Comparison of ENCODE assay signal across 24 cellular contexts in the genomic region with DNA sequence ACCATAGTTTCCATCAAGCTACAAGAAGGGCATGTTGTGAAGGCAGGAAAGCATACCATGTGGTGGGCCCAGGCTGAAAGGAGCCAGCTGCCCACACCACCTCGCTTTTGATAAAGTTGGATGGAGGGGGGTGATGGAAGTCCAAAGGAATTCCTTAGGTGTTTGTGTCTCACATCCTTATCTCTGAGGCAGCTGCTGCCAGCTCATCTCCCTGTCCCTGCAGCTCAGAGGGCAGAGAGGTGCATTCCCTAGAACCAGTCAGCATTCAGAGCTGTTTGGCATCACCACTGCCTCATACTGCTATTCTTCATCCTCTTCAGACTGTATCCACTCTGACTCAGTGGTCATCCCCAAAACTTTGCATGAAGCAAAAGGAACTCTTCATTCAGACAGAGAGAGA.
DNase-seq lines count a peak whose midpoint lies in the region; ATAC-seq, FAIRE-seq and TF ChIP-seq lines count a peak whose summit lies in the region.
"Had no signal": no experiment of that assay in that cellular context is flagged by ENCODE, and none has a peak within 500 bp of the region (broad histone marks: within the 10 kb centered on the region; RNA-seq: fewer than 3 reads in every experiment).

No MANE protein-coding gene starts in this region.

- in situ Hi-C loops in IMR-90 (cut with MboI; ENCODE audit: low sequenced_read_pairs), result no loop called here

- H3K27me3 ChIP-seq in IMR-90 (ENCODE audit: control insufficient read depth, insufficient read depth, low read length), result no peaks in the 10 kb centered on the region; the same call in 1 of the 2 replicates
- no peaks in the 10 kb centered on the region for H3K27me3 ChIP-seq in gastroesophageal sphincter
- no peaks in the 10 kb centered on the region for H3K27me3 ChIP-seq in stomach
- H3K27me3 ChIP-seq: BLaER1 treated with 17β-estradiol and CSF1 and Interleukin-3, amounts not matched to agents 10 nM and 100 nM; ovary had no signal

- BruUV-seq in IMR-90 (replicated peaks; lab: Mats Ljungman, UMichigan), result no TSS peak

- POLR2A ChIA-PET in IMR-90 (lab: Charles Lee; ENCODE audit: unreplicated experiment), result no interaction called here

- TF ChIP-seq CTCF in IMR-90 (conservative IDR thresholded peaks at IDR 0.05; ENCODE audit: low read depth, low read length), result no peak
- TF ChIP-seq CTCF in gastroesophageal sphincter (IDR thresholded peaks at IDR 0.05), result no peak
- no peak for TF ChIP-seq CTCF in stomach (IDR thresholded peaks at IDR 0.05)

- H3K79me1 ChIP-seq in IMR-90 (ENCODE audit: low read depth in 1 of 2, low read length in 2 of 2), result no peaks in the 10 kb centered on the region

- H3K27ac ChIP-seq in IMR-90 (ENCODE audit: insufficient read depth, low read length) (no peak overlapping the region), gastroesophageal sphincter (no peak overlapping the region), stomach (no peak overlapping the region)
- H3K27ac ChIP-seq: BLaER1 treated with 17β-estradiol and CSF1 and Interleukin-3, amounts not matched to agents 10 nM and 100 nM; ovary; thoracic aorta had no signal

- no peak overlapping the region for H2BK120ac ChIP-seq in IMR-90 (ENCODE audit: low read depth, low read length)

- no peak overlapping the region for H2BK5ac ChIP-seq in IMR-90 (ENCODE audit: low read depth, low read length, poor library complexity, severe bottlenecking)

- FAIRE-seq in urothelium cell line (lab: Jason Lieb, UNC), result no peak
- FAIRE-seq: small intestine, TTC549 had no signal

- CTCF ChIA-PET in IMR-90 (lab: Yijun Ruan, JAX), result interaction anchor here (0.5 to 1.0 kb wide), 2 partner anchors 18 to 208 kb away, joined by 3 read pairs; no protein-coding TSS in a partner anchor

- H4K5ac ChIP-seq in IMR-90 (ENCODE audit: low read depth, low read length), result no peak overlapping the region

- H4K91ac ChIP-seq in IMR-90 (ENCODE audit: insufficient read depth, low read depth, low read length), result no peak overlapping the region

- H2BK15ac ChIP-seq in IMR-90 (ENCODE audit: low read depth, low read length), result no peak overlapping the region

- H3K18ac ChIP-seq in IMR-90 (ENCODE audit: low read depth, low read length), result no peak overlapping the region

- no peak for TF ChIP-seq RAD21 in IMR-90 (IDR thresholded peaks at IDR 0.05; ENCODE audit: low read length)

- H2AK9ac ChIP-seq in IMR-90 (replicated peaks; ENCODE audit: low read depth, low read length, poor library complexity), result no peak overlapping the region

- H3K23ac ChIP-seq in IMR-90 (ENCODE audit: low read depth, low read length), result no peak overlapping the region

- H2AK5ac ChIP-seq in IMR-90 (ENCODE audit: low read depth, low read length), result no peak overlapping the region

- H2BK20ac ChIP-seq in IMR-90 (ENCODE audit: low read depth, low read length), result no peak overlapping the region

- H3K4me1 ChIP-seq in IMR-90 (ENCODE audit: control insufficient read depth, insufficient read depth, low read length) (no peaks in the 10 kb centered on the region), gastroesophageal sphincter (peaks cover 0 to 4% (median 3%) of the 10 kb centered on the region in 3 donors), stomach (no peaks in the 10 kb centered on the region)
- H3K4me1 ChIP-seq: BLaER1 treated with 17β-estradiol and CSF1 and Interleukin-3, amounts not matched to agents 10 nM and 100 nM had no signal

- no CpG with 5 or more reads among the region's 1 CpG for WGBS in IMR-90 (ENCODE audit: extremely low coverage in 2 of 2, insufficient read length in 1 of 2), 2 experiments
- WGBS in gastroesophageal sphincter (ENCODE audit: low coverage in 1 of 2), 2 donors, result 40 to 100% methylated on average over 1 of the region's 1 CpG
- 68 to 85% (median 75%) methylated on average over 1 of the region's 1 CpG for WGBS in stomach, 5 donors

- H3K36me3 ChIP-seq in IMR-90 (ENCODE audit: control insufficient read depth, insufficient read depth, low read length), result no peaks in the 10 kb centered on the region
- no peaks in the 10 kb centered on the region for H3K36me3 ChIP-seq in gastroesophageal sphincter
- no peaks in the 10 kb centered on the region for H3K36me3 ChIP-seq in stomach
- H3K36me3 ChIP-seq: BLaER1 treated with 17β-estradiol and CSF1 and Interleukin-3, amounts not matched to agents 10 nM and 100 nM; ovary; thoracic aorta had no signal

- H3K9me3 ChIP-seq in IMR-90 (ENCODE audit: control insufficient read depth, insufficient read depth, low read length), result no peaks in the 10 kb centered on the region
- no peaks in the 10 kb centered on the region for H3K9me3 ChIP-seq in gastroesophageal sphincter
- H3K9me3 ChIP-seq in stomach, result no peaks in the 10 kb centered on the region
- H3K9me3 ChIP-seq: BLaER1 treated with 17β-estradiol and CSF1 and Interleukin-3, amounts not matched to agents 10 nM and 100 nM; ovary; thoracic aorta had no signal

- DNase-seq in IMR-90, result peak; percentile 42
- peak; percentile 32 for DNase-seq in iPS-NIHi7 (ENCODE audit: extremely low spot score)
- DNase-seq in urothelium cell line (ENCODE audit: low spot score), result peak; percentile 29
- DNase-seq in Kasumi-1 (lab: John Stamatoyannopoulos, UW), result no peak
- no peak for DNase-seq in stomach
- DNase-seq: activated CD4-positive, alpha-beta T cell treated with anti-CD3 and anti-CD28 coated beads, Interleukin-2, amount 50 U/mL, for 4 hours; activated CD8-positive, alpha-beta memory T cell treated with anti-CD3 and anti-CD28 coated beads, Interleukin-2, amount 10 ng/mL, durations not matched to agents 7 days and 5 days; activated T-cell treated with anti-CD3 and anti-CD28 coated beads, Interleukin-2, amount 50 U/mL, for 4 hours; DMS153; GF-D8; left cardiac atrium; NCI-H2107; NCI-H748 treated with DMSO at 0.1 percent for 48 hours; nephron progenitor cell; ovary; RPMI8226; small intestine had no signal

- ATAC-seq in IMR-90 (ENCODE audit: low read depth) (no peak), SK-N-SH treated with all-trans-retinoic acid at 6 μM for 48 hours (peak; percentile 67), gastroesophageal sphincter (no peak)
- ATAC-seq: activated CD8-positive, alpha-beta memory T cell treated with anti-CD3 and anti-CD28 coated beads, Interleukin-2, amount 10 ng/mL, durations not matched to agents 7 days and 5 days; activated T-cell treated with anti-CD3 and anti-CD28 coated beads, Interleukin-2, amount 50 U/mL, for 4 hours; esophagus mucosa; GM23338 had no signal

- H3K9me1 ChIP-seq in IMR-90 (ENCODE audit: insufficient read depth, low read length), result no peaks in the 10 kb centered on the region

- TF ChIP-seq EP300 in gastroesophageal sphincter (IDR thresholded peaks at IDR 0.05) (no peak), stomach (IDR thresholded peaks at IDR 0.05) (no peak)

- no peak overlapping the region for H4K8ac ChIP-seq in IMR-90 (ENCODE audit: low read depth in 2 of 2, low read length in 2 of 2)

- H3K4me3 ChIP-seq in IMR-90 (ENCODE audit: insufficient read depth, low read depth, low read length) (no peak overlapping the region), gastroesophageal sphincter (no peak overlapping the region), stomach (no peak overlapping the region)
- H3K4me3 ChIP-seq: BLaER1 treated with 17β-estradiol and CSF1 and Interleukin-3, amounts not matched to agents 10 nM and 100 nM; GM23338; ovary; thoracic aorta had no signal

- H4K20me1 ChIP-seq in IMR-90 (ENCODE audit: insufficient read depth, low read length), result no peaks in the 10 kb centered on the region
- H4K20me1 ChIP-seq: BLaER1 treated with 17β-estradiol and CSF1 and Interleukin-3, amounts not matched to agents 10 nM and 100 nM had no signal

- intact Hi-C loops in IMR-90 (cut with micrococcal nuclease) (no loop called here), stomach (cut with DNase I; ENCODE audit: low total_unique reads) (no loop called here)

- H3K4me2 ChIP-seq in IMR-90 (ENCODE audit: low read depth, low read length), result no peak overlapping the region
- H3K4me2 ChIP-seq: BLaER1 treated with 17β-estradiol and CSF1 and Interleukin-3, amounts not matched to agents 10 nM and 100 nM; GM23338 had no signal

- no peak overlapping the region for H3K4ac ChIP-seq in IMR-90 (ENCODE audit: low read depth, low read length)

- H3K9ac ChIP-seq in IMR-90 (ENCODE audit: low read depth, low read length), result no peak overlapping the region
- H3K9ac ChIP-seq: BLaER1 treated with 17β-estradiol and CSF1 and Interleukin-3, amounts not matched to agents 10 nM and 100 nM had no signal

- H2AFZ ChIP-seq in IMR-90 (replicated peaks; ENCODE audit: low read length, poor library complexity), result peak overlapping the region; percentile 35
- H2AFZ ChIP-seq: GM23338 had no signal

- H3K56ac ChIP-seq in IMR-90 (ENCODE audit: extremely low read depth, insufficient read depth, low read length), result no peak overlapping the region

- H3K14ac ChIP-seq in IMR-90 (replicated peaks; ENCODE audit: low read depth, low read length), result no peak overlapping the region

- TF ChIP-seq POLR2A in IMR-90 (IDR thresholded peaks at IDR 0.05; ENCODE audit: low read depth, low read length) (no peak), gastroesophageal sphincter (IDR thresholded peaks at IDR 0.05) (no peak), stomach (IDR thresholded peaks at IDR 0.05) (no peak)

- dilution Hi-C loops in IMR-90 (cut with HindIII; ENCODE audit: low sequenced_read_pairs, unreplicated experiment), result no loop called here

TF ChIP-seq in IMR-90, 13 proteins besides CTCF, POLR2A, EP300 and RAD21 (continues in another document):
- TF ChIP-seq CHD1 (IDR thresholded peaks at IDR 0.05; ENCODE audit: low read depth, low read length), result no peak
- TF ChIP-seq MXI1 (IDR thresholded peaks at IDR 0.05; ENCODE audit: borderline replicate concordance, low read depth, low read length), result no peak
- no peak for TF ChIP-seq FOS (IDR thresholded peaks at IDR 0.05; ENCODE audit: low read depth, low read length)
- TF ChIP-seq RCOR1 (IDR thresholded peaks at IDR 0.05; ENCODE audit: insufficient replicate concordance, low read length), result no peak
- TF ChIP-seq MAFK (IDR thresholded peaks at IDR 0.05; ENCODE audit: low read depth, low read length), result no peak
- TF ChIP-seq MAZ (IDR thresholded peaks at IDR 0.05; ENCODE audit: borderline replicate concordance, low read depth, low read length), result no peak
- TF ChIP-seq NFE2L2 (IDR thresholded peaks at IDR 0.05; ENCODE audit: low read depth, low read length), result no peak

TF ChIP-seq in SK-N-SH treated with all-trans-retinoic acid at 6 μM for 48 hours, 23 proteins besides CTCF, POLR2A, EP300 and RAD21 (continues in another document):
- TF ChIP-seq ZNF8 (CRISPR knock-in tag; IDR thresholded peaks at IDR 0.05), result no peak

Comparison
In these comparisons a context has a peak if more than half of its experiments do, and no peak if none do; other contexts are left out.
1. DNase-seq: peak in IMR-90 (single experiment), iPS-NIHi7 (single experiment) and urothelium cell line (single experiment); none in Kasumi-1 (0 of 2) and stomach (single experiment).